In the genomic region with DNA sequence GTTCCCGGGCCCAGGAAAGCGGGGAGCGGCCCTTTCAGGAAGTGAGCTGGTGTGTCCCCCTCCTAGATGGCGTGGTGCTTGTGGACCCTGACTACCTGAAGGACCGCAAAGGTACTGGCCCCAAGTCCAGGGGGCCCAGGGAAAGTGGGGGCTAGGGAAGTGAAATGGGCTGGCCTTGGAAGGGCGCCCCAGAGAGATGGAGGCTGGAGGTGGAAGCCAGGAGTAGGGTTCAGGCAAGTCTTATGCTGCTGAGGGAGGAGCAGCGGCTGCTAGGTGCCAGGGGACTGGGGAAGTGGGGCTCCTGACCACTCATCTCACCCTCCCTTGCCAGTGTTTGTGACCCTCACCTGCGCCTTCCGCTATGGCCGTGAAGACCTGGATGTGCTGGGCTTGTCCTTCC, we compare ENCODE assay signal across 20 cellular contexts. TPM values are rescaled to one million over a fixed set of nuclear protein-coding genes. Genes with fewer than 3 reads are reported as not detected.
A peak's percentile ranks its signal among the peaks of the same experiment; 100 is the strongest.
DNase-seq lines count a peak whose midpoint lies in the region; ATAC-seq and TF ChIP-seq lines count a peak whose summit lies in the region.
"Had no signal": no experiment of that assay in that cellular context is flagged by ENCODE, and none has a peak within 500 bp of the region (broad histone marks: within the 10 kb centered on the region; RNA-seq: fewer than 3 reads in every experiment).

No MANE protein-coding gene starts in this region.

- ATAC-seq in activated T-cell treated with anti-CD3 and anti-CD28 coated beads, Interleukin-2, amount 50 U/mL, for 72 hours (replicated peaks in 1 of 2): no peak
- ATAC-seq in activated T-cell treated with anti-CD3 and anti-CD28 coated beads, Interleukin-2, amount 50 U/mL, for 4 hours: no peak
- no peak for ATAC-seq in central memory CD8-positive, alpha-beta T cell (replicated peaks; ENCODE audit: extremely low read depth, poor library complexity, severe bottlenecking)
- ATAC-seq in stimulated activated effector memory CD8-positive, alpha-beta T cell treated with anti-CD3 and anti-CD28 coated beads, Interleukin-12 subunit alpha, Interleukin-12 subunit beta, amount 100 ng/mL, for 72 hours: no peak
- no peak for ATAC-seq in GM19452 (IDR thresholded peaks at IDR 0.05; ENCODE audit: unreplicated experiment)
- ATAC-seq: Panc1, right lobe of liver had no signal

- peak overlapping the region; percentile 17; the same call in 1 of the 2 replicates for H3K27ac ChIP-seq in RWPE1
- H3K27ac ChIP-seq: C4-2B, right lobe of liver, suprapubic skin, uterus had no signal

- no peak for TF ChIP-seq CTCF in RWPE1 (conservative IDR thresholded peaks at IDR 0.05; ENCODE audit: low read depth)
- TF ChIP-seq CTCF in osteocyte (IDR thresholded peaks at IDR 0.05): no peak

- DNase-seq in activated T-cell treated with anti-CD3 and anti-CD28 coated beads, Interleukin-2, amount 50 U/mL, for 72 hours: no peak
- no peak for DNase-seq in activated T-cell treated with anti-CD3 and anti-CD28 coated beads, Interleukin-2, amount 50 U/mL, for 4 hours
- DNase-seq in RWPE1 (ENCODE audit: low spot score): no peak
- DNase-seq in central memory CD8-positive, alpha-beta T cell (ENCODE audit: low spot score in 2 of 2): no peak
- DNase-seq in stimulated activated effector memory CD8-positive, alpha-beta T cell treated with anti-CD3 and anti-CD28 coated beads, Interleukin-12 subunit alpha, Interleukin-12 subunit beta, amount 100 ng/mL, for 72 hours (ENCODE audit: low spot score in 2 of 2): no peak
- DNase-seq in OCI-M2 (lab: John Stamatoyannopoulos, UW; ENCODE audit: unreplicated experiment): no peak
- no peak for DNase-seq in osteocyte (ENCODE audit: extremely low spot score, unreplicated experiment)
- DNase-seq: amygdala, cortex of kidney, DMS 273 treated with DMSO at 0.1 percent for 48 hours, NCI-H1105, NCI-H2029 treated with DMSO at 0.1 percent for 48 hours, NCI-H446 treated with DMSO at 0.1 percent for 48 hours, uterus had no signal

- H3K4me1 Mint-ChIP-seq in activated T-cell treated with anti-CD3 and anti-CD28 coated beads, Interleukin-2, amount 50 U/mL, for 72 hours (ENCODE audit: low read depth): peaks cover 54% of the 10 kb centered on the region
- peaks cover 45% of the 10 kb centered on the region for H3K4me1 Mint-ChIP-seq in activated T-cell treated with anti-CD3 and anti-CD28 coated beads, Interleukin-2, amount 50 U/mL, for 4 hours (ENCODE audit: low read depth)
- H3K4me1 Mint-ChIP-seq in central memory CD8-positive, alpha-beta T cell: peaks cover 59% of the 10 kb centered on the region
- peaks cover 78% of the 10 kb centered on the region for H3K4me1 Mint-ChIP-seq in stimulated activated effector memory CD8-positive, alpha-beta T cell treated with anti-CD3 and anti-CD28 coated beads, Interleukin-12 subunit alpha, Interleukin-12 subunit beta, amount 100 ng/mL, for 72 hours
- peaks cover 5% of the 10 kb centered on the region for H3K4me1 Mint-ChIP-seq in osteocyte (ENCODE audit: unreplicated experiment)

- H3K9me3 Mint-ChIP-seq in activated T-cell treated with anti-CD3 and anti-CD28 coated beads, Interleukin-2, amount 50 U/mL, for 72 hours: no peaks in the 10 kb centered on the region
- no peaks in the 10 kb centered on the region for H3K9me3 Mint-ChIP-seq in activated T-cell treated with anti-CD3 and anti-CD28 coated beads, Interleukin-2, amount 50 U/mL, for 4 hours
- H3K9me3 Mint-ChIP-seq in central memory CD8-positive, alpha-beta T cell: no peaks in the 10 kb centered on the region
- H3K9me3 Mint-ChIP-seq in stimulated activated effector memory CD8-positive, alpha-beta T cell treated with anti-CD3 and anti-CD28 coated beads, Interleukin-12 subunit alpha, Interleukin-12 subunit beta, amount 100 ng/mL, for 72 hours: no peaks in the 10 kb centered on the region
- H3K9me3 Mint-ChIP-seq in osteocyte (ENCODE audit: unreplicated experiment): no peaks in the 10 kb centered on the region
- H3K9me3 Mint-ChIP-seq: nephron had no signal

- H3K36me3 Mint-ChIP-seq in activated T-cell treated with anti-CD3 and anti-CD28 coated beads, Interleukin-2, amount 50 U/mL, for 72 hours (ENCODE audit: insufficient read depth in 2 of 2): peaks cover 11 to 15% of the 10 kb centered on the region in 2 donors
- peaks cover 14% of the 10 kb centered on the region for H3K36me3 Mint-ChIP-seq in activated T-cell treated with anti-CD3 and anti-CD28 coated beads, Interleukin-2, amount 50 U/mL, for 4 hours (ENCODE audit: insufficient read depth)
- peaks cover 46% of the 10 kb centered on the region for H3K36me3 Mint-ChIP-seq in central memory CD8-positive, alpha-beta T cell (ENCODE audit: insufficient read depth)
- H3K36me3 Mint-ChIP-seq in stimulated activated effector memory CD8-positive, alpha-beta T cell treated with anti-CD3 and anti-CD28 coated beads, Interleukin-12 subunit alpha, Interleukin-12 subunit beta, amount 100 ng/mL, for 72 hours: peaks cover 86% of the 10 kb centered on the region
- peaks cover 8% of the 10 kb centered on the region for H3K36me3 Mint-ChIP-seq in osteocyte (ENCODE audit: unreplicated experiment)

- no peaks in the 10 kb centered on the region for H3K27me3 Mint-ChIP-seq in activated T-cell treated with anti-CD3 and anti-CD28 coated beads, Interleukin-2, amount 50 U/mL, for 72 hours (ENCODE audit: low read depth)
- H3K27me3 Mint-ChIP-seq in activated T-cell treated with anti-CD3 and anti-CD28 coated beads, Interleukin-2, amount 50 U/mL, for 4 hours (ENCODE audit: low read depth): no peaks in the 10 kb centered on the region
- no peaks in the 10 kb centered on the region for H3K27me3 Mint-ChIP-seq in central memory CD8-positive, alpha-beta T cell
- no peaks in the 10 kb centered on the region for H3K27me3 Mint-ChIP-seq in osteocyte (ENCODE audit: unreplicated experiment)

- POLR2A ChIA-PET in RWPE1 (lab: Yijun Ruan, JAX; ENCODE audit: low non-redundant PET): no interaction called here

- peak overlapping the region; percentile 79 for H3K27ac Mint-ChIP-seq in activated T-cell treated with anti-CD3 and anti-CD28 coated beads, Interleukin-2, amount 50 U/mL, for 72 hours
- peak overlapping the region; percentile 88 for H3K27ac Mint-ChIP-seq in central memory CD8-positive, alpha-beta T cell (ENCODE audit: low read depth)
- H3K27ac Mint-ChIP-seq in stimulated activated effector memory CD8-positive, alpha-beta T cell treated with anti-CD3 and anti-CD28 coated beads, Interleukin-12 subunit alpha, Interleukin-12 subunit beta, amount 100 ng/mL, for 72 hours: peak overlapping the region; percentile 95
- H3K27ac Mint-ChIP-seq in osteocyte (ENCODE audit: unreplicated experiment): no peak overlapping the region
- H3K27ac Mint-ChIP-seq: nephron had no signal

- H3K4me3 Mint-ChIP-seq in activated T-cell treated with anti-CD3 and anti-CD28 coated beads, Interleukin-2, amount 50 U/mL, for 72 hours: peak overlapping the region in 1 of 2 donors; percentile 72
- no peak overlapping the region for H3K4me3 Mint-ChIP-seq in activated T-cell treated with anti-CD3 and anti-CD28 coated beads, Interleukin-2, amount 50 U/mL, for 4 hours
- H3K4me3 Mint-ChIP-seq in central memory CD8-positive, alpha-beta T cell: peak overlapping the region; percentile 75
- H3K4me3 Mint-ChIP-seq in stimulated activated effector memory CD8-positive, alpha-beta T cell treated with anti-CD3 and anti-CD28 coated beads, Interleukin-12 subunit alpha, Interleukin-12 subunit beta, amount 100 ng/mL, for 72 hours: peak overlapping the region; percentile 95
- H3K4me3 Mint-ChIP-seq in osteocyte (ENCODE audit: unreplicated experiment): no peak overlapping the region
- H3K4me3 Mint-ChIP-seq: nephron had no signal

- CTCF ChIA-PET in RWPE1 (lab: Yijun Ruan, JAX): interaction anchor here (0.7 kb wide), 1 partner anchor 49 kb away, joined by 3 read pairs; no protein-coding TSS in a partner anchor

RNA-seq across cellular contexts. Expression of gene ARRB2, which starts 5.6 kb away (rescaled TPM):
- total RNA-seq in activated T-cell treated with anti-CD3 and anti-CD28 coated beads, Interleukin-2, amount 50 U/mL, for 72 hours: 100 to 1,000 TPM; 216 to 258 TPM
- 10 to 100 TPM; 89.7 to 99.4 (median 94.7) TPM for total RNA-seq in activated T-cell treated with anti-CD3 and anti-CD28 coated beads, Interleukin-2, amount 50 U/mL, for 4 hours
- total RNA-seq in osteocyte: 19.4 and 23.6 TPM in 2 replicates

RNA-seq across cellular contexts. Expression of gene PELP1, which starts 12.1 kb away (rescaled TPM):
- total RNA-seq in activated T-cell treated with anti-CD3 and anti-CD28 coated beads, Interleukin-2, amount 50 U/mL, for 72 hours: 100 to 1,000 TPM in 1 of 2 donors, 10 to 100 TPM in 1; 93.8 to 113 TPM
- total RNA-seq in activated T-cell treated with anti-CD3 and anti-CD28 coated beads, Interleukin-2, amount 50 U/mL, for 4 hours: 100 to 1,000 TPM; 163 to 189 (median 188) TPM
- total RNA-seq in osteocyte: 60.5 and 60.7 TPM in 2 replicates

RNA-seq across cellular contexts. Expression of gene MED11, which starts 15.1 kb away (rescaled TPM):
- total RNA-seq in activated T-cell treated with anti-CD3 and anti-CD28 coated beads, Interleukin-2, amount 50 U/mL, for 72 hours: 10 to 100 TPM in 1 of 2 donors, 1 to 10 TPM in 1; 9.9 to 14.0 TPM
- 10 to 100 TPM; 19.6 to 21.6 (median 20.6) TPM for total RNA-seq in activated T-cell treated with anti-CD3 and anti-CD28 coated beads, Interleukin-2, amount 50 U/mL, for 4 hours
- 15.3 and 19.4 TPM in 2 replicates for total RNA-seq in osteocyte

RNA-seq across cellular contexts. Expression of gene ZMYND15, which starts 23.6 kb away (rescaled TPM):
- total RNA-seq in activated T-cell treated with anti-CD3 and anti-CD28 coated beads, Interleukin-2, amount 50 U/mL, for 72 hours: under 1 TPM in 1 of 2 donors, not detected in 1; 0.17 TPM
- under 1 TPM in 1 of 3 donors, not detected in 2; 0.13 TPM for total RNA-seq in activated T-cell treated with anti-CD3 and anti-CD28 coated beads, Interleukin-2, amount 50 U/mL, for 4 hours
- total RNA-seq in osteocyte: 0.55 and 0.99 TPM in 2 replicates

RNA-seq across cellular contexts. Expression of gene CXCL16, which starts 23.6 kb away (rescaled TPM):
- total RNA-seq in activated T-cell treated with anti-CD3 and anti-CD28 coated beads, Interleukin-2, amount 50 U/mL, for 72 hours: 1 to 10 TPM; 2.2 to 4.3 TPM
- 1 to 10 TPM in 2 of 3 donors, under 1 TPM in 1; 0.76 to 1.5 (median 1.3) TPM for total RNA-seq in activated T-cell treated with anti-CD3 and anti-CD28 coated beads, Interleukin-2, amount 50 U/mL, for 4 hours
- total RNA-seq in osteocyte: 11.0 and 12.8 TPM in 2 replicates

Comparison
In these comparisons a context has a peak if more than half of its experiments do, and no peak if none do; other contexts are left out.
1. H3K4me3 Mint-ChIP-seq: peak in central memory CD8-positive, alpha-beta T cell (single experiment) and stimulated activated effector memory CD8-positive, alpha-beta T cell treated with anti-CD3 and anti-CD28 coated beads, Interleukin-12 subunit alpha, Interleukin-12 subunit beta, amount 100 ng/mL, for 72 hours (single experiment); none in activated T-cell treated with anti-CD3 and anti-CD28 coated beads, Interleukin-2, amount 50 U/mL, for 4 hours (single experiment) and osteocyte (single experiment).